ENCODE assay signal across 8 cellular contexts in the genomic region with DNA sequence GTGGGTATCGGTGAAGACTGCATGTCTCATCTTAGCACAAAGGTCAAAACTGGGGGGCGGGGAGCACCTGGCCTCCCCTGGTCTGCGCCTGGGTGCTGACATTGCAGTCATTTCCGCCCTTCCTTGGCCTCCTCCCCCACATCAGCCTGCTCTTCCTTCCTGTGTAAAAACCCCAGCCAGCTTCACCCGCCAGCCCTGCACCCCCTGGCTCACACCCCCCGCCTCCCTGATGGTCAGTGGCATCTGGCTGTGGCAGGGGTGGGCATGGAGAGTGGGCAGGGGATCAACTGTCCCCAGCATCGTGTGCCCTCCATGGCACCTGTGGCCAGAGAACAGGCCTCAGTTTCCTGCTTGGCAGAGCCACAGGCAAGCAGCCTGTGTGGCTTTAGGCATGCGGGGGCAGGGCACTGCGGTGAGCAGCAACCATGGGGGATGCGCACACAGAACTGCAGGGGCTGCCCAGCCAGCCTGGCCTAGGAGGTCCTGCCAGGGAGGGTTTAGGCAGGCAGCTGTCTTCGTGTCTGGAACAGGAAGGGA. TPM values are rescaled to one million over a fixed set of nuclear protein-coding genes. Genes with fewer than 3 reads are reported as not detected.
DNase-seq lines count a peak whose midpoint lies in the region; ATAC-seq lines count a peak whose summit lies in the region.

No MANE protein-coding gene starts in this region.

- no peaks in the 10 kb centered on the region for H3K36me3 Mint-ChIP-seq in activated naive CD4-positive, alpha-beta T cell treated with anti-CD3 and anti-CD28 coated beads, Interleukin-2, amount 50 U/mL, for 24 hours

- H3K27ac Mint-ChIP-seq in activated naive CD4-positive, alpha-beta T cell treated with anti-CD3 and anti-CD28 coated beads, Interleukin-2, amount 50 U/mL, for 24 hours, result peak overlapping the region; percentile 96
- peak overlapping the region; percentile 83 to 96 for H3K27ac Mint-ChIP-seq in stimulated activated naive CD8-positive, alpha-beta T cell treated with anti-CD3 and anti-CD28 coated beads, Interleukin-15, amount 100 ng/mL, for 72 hours

- no peaks in the 10 kb centered on the region for H3K9me3 Mint-ChIP-seq in activated naive CD4-positive, alpha-beta T cell treated with anti-CD3 and anti-CD28 coated beads, Interleukin-2, amount 50 U/mL, for 24 hours
- no peaks in the 10 kb centered on the region for H3K9me3 Mint-ChIP-seq in stimulated activated naive CD8-positive, alpha-beta T cell treated with anti-CD3 and anti-CD28 coated beads, Interleukin-15, amount 100 ng/mL, for 72 hours

- DNase-seq in SKM-1 treated with dmso at 0.1 percent for 144 hours (lab: John Stamatoyannopoulos, UW; ENCODE audit: unreplicated experiment), result peak; percentile 78
- peak; percentile 97 for DNase-seq in myocyte (ENCODE audit: low read depth)
- DNase-seq in stimulated activated naive CD8-positive, alpha-beta T cell treated with anti-CD3 and anti-CD28 coated beads, Interleukin-15, amount 100 ng/mL, for 72 hours, result peak; percentile 86 to 92
- DNase-seq in NCI-H82 treated with DMSO at 0.1 percent for 48 hours (lab: John Stamatoyannopoulos, UW; ENCODE audit: unreplicated experiment), result no peak
- DNase-seq in ureter (ENCODE audit: low spot score), result no peak

- H3K4me3 Mint-ChIP-seq in activated naive CD4-positive, alpha-beta T cell treated with anti-CD3 and anti-CD28 coated beads, Interleukin-2, amount 50 U/mL, for 24 hours, result peak overlapping the region; percentile 85
- peak overlapping the region; percentile 87 to 88 for H3K4me3 Mint-ChIP-seq in stimulated activated naive CD8-positive, alpha-beta T cell treated with anti-CD3 and anti-CD28 coated beads, Interleukin-15, amount 100 ng/mL, for 72 hours

- H3K4me1 Mint-ChIP-seq in activated naive CD4-positive, alpha-beta T cell treated with anti-CD3 and anti-CD28 coated beads, Interleukin-2, amount 50 U/mL, for 24 hours, result peaks cover 66% of the 10 kb centered on the region
- H3K4me1 Mint-ChIP-seq in stimulated activated naive CD8-positive, alpha-beta T cell treated with anti-CD3 and anti-CD28 coated beads, Interleukin-15, amount 100 ng/mL, for 72 hours, result peaks cover 87% of the 10 kb centered on the region

- no peaks in the 10 kb centered on the region for H3K27me3 Mint-ChIP-seq in activated naive CD4-positive, alpha-beta T cell treated with anti-CD3 and anti-CD28 coated beads, Interleukin-2, amount 50 U/mL, for 24 hours
- H3K27me3 Mint-ChIP-seq in stimulated activated naive CD8-positive, alpha-beta T cell treated with anti-CD3 and anti-CD28 coated beads, Interleukin-15, amount 100 ng/mL, for 72 hours, result no peaks in the 10 kb centered on the region

- ATAC-seq in GM18502 (IDR thresholded peaks at IDR 0.05; ENCODE audit: poor library complexity, unreplicated experiment) (peak; percentile 80), HG02938 (IDR thresholded peaks at IDR 0.05; ENCODE audit: unreplicated experiment) (peak; percentile 70)
- ATAC-seq in stimulated activated naive CD8-positive, alpha-beta T cell treated with anti-CD3 and anti-CD28 coated beads, Interleukin-15, amount 100 ng/mL, for 72 hours, result peak; percentile 92

RNA-seq across cellular contexts. Expression of gene LASP1, which starts 29.0 kb away (rescaled TPM):
- total RNA-seq in myocyte (86.8 and 89.9 TPM in 2 replicates), ureter (126 TPM)
- 171 TPM for polyA plus RNA-seq in myocyte (2012)

RNA-seq across cellular contexts. Expression of gene RPL23, which starts 45.4 kb away (rescaled TPM):
- total RNA-seq in myocyte, result 758 and 872 TPM in 2 replicates
- polyA plus RNA-seq in myocyte (2012), result 1,420 TPM
- total RNA-seq in ureter, result 1,659 TPM

Comparison
In these comparisons a context has a peak if more than half of its experiments do, and no peak if none do; other contexts are left out.
1. DNase-seq: peak in SKM-1 treated with dmso at 0.1 percent for 144 hours (single experiment), myocyte (single experiment) and stimulated activated naive CD8-positive, alpha-beta T cell treated with anti-CD3 and anti-CD28 coated beads, Interleukin-15, amount 100 ng/mL, for 72 hours (2 of 2); none in NCI-H82 treated with DMSO at 0.1 percent for 48 hours (single experiment) and ureter (single experiment).
2. Peak in every context shown above with its lines, with median percentiles within 50 percentile points of each other: ATAC-seq.